ENCODE assay signal across 8 cellular contexts in genomic region chr16:10743227-10743609, GRCh38. TPM values are rescaled to one million over a fixed set of nuclear protein-coding genes. Genes with fewer than 3 reads are reported as not detected.
A peak's percentile ranks its signal among the peaks of the same experiment; 100 is the strongest.
DNase-seq lines count a peak whose midpoint lies in the region; ATAC-seq and TF ChIP-seq lines count a peak whose summit lies in the region.

No MANE protein-coding gene starts in this region.

- no peaks in the 10 kb centered on the region for H3K27me3 Mint-ChIP-seq in T-helper 1 cell treated with Interleukin-12 subunit alpha and Interleukin-12 subunit beta and Interleukin-4 antibody, amounts not matched to agents 30 μg/mL and 1 μg/mL, for 36 hours (ENCODE audit: low read depth)
- no peaks in the 10 kb centered on the region for H3K27me3 Mint-ChIP-seq in activated naive CD8-positive, alpha-beta T cell treated with anti-CD3 and anti-CD28 coated beads for 36 hours

- H3K4me1 Mint-ChIP-seq in T-helper 1 cell treated with Interleukin-12 subunit alpha and Interleukin-12 subunit beta and Interleukin-4 antibody, amounts not matched to agents 30 μg/mL and 1 μg/mL, for 36 hours (ENCODE audit: low read depth), result peaks cover 41% of the 10 kb centered on the region
- H3K4me1 Mint-ChIP-seq in activated naive CD8-positive, alpha-beta T cell treated with anti-CD3 and anti-CD28 coated beads for 36 hours, result peaks cover 40% of the 10 kb centered on the region

- ATAC-seq in GM18520 (IDR thresholded peaks at IDR 0.05; ENCODE audit: unreplicated experiment) (no peak), HG03196 (IDR thresholded peaks at IDR 0.05; ENCODE audit: unreplicated experiment) (no peak)

- peaks cover 10% of the 10 kb centered on the region for H3K36me3 Mint-ChIP-seq in T-helper 1 cell treated with Interleukin-12 subunit alpha and Interleukin-12 subunit beta and Interleukin-4 antibody, amounts not matched to agents 30 μg/mL and 1 μg/mL, for 36 hours (ENCODE audit: low read depth)
- H3K36me3 Mint-ChIP-seq in activated naive CD8-positive, alpha-beta T cell treated with anti-CD3 and anti-CD28 coated beads for 36 hours, result peaks cover 6% of the 10 kb centered on the region

- DNase-seq in T-helper 1 cell (no peak), kidney epithelial cell (ENCODE audit: low read depth) (no peak), suprapubic skin (ENCODE audit: low spot score in 2 of 2) (no peak)
- DNase-seq in activated naive CD8-positive, alpha-beta T cell treated with anti-CD3 and anti-CD28 coated beads for 36 hours, result no peak
- no peak for DNase-seq in NK-92 treated with Interleukin-12 subunit alpha and Interleukin-12 subunit beta, amount 100 ng/mL, for 24 hours (lab: John Stamatoyannopoulos, UW)

- 32% methylated on average over 5 of the region's 5 CpGs for WGBS in suprapubic skin

- no peaks in the 10 kb centered on the region for H3K27me3 ChIP-seq in kidney epithelial cell (ENCODE audit: control insufficient read depth, insufficient read depth, low read length)
- H3K27me3 ChIP-seq in suprapubic skin, result no peaks in the 10 kb centered on the region

- H3K27ac ChIP-seq in suprapubic skin, result peak overlapping the region; percentile 98

- TF ChIP-seq POLR2A in suprapubic skin (IDR thresholded peaks at IDR 0.05), result no peak

- no peaks in the 10 kb centered on the region for H3K9me3 ChIP-seq in suprapubic skin

- peak overlapping the region; percentile 74 for H3K4me3 ChIP-seq in kidney epithelial cell (ENCODE audit: low read depth, low read length)
- H3K4me3 ChIP-seq in suprapubic skin, result peak overlapping the region; percentile 61

- TF ChIP-seq CTCF in kidney epithelial cell (IDR thresholded peaks at IDR 0.05; ENCODE audit: insufficient read depth, low read length, poor library complexity, severe bottlenecking), result no peak
- TF ChIP-seq CTCF in suprapubic skin (IDR thresholded peaks at IDR 0.05), result no peak

- no peaks in the 10 kb centered on the region for H3K9me3 Mint-ChIP-seq in T-helper 1 cell treated with Interleukin-12 subunit alpha and Interleukin-12 subunit beta and Interleukin-4 antibody, amounts not matched to agents 30 μg/mL and 1 μg/mL, for 36 hours
- H3K9me3 Mint-ChIP-seq in activated naive CD8-positive, alpha-beta T cell treated with anti-CD3 and anti-CD28 coated beads for 36 hours, result no peaks in the 10 kb centered on the region

- peak overlapping the region; percentile 88 for H3K27ac Mint-ChIP-seq in T-helper 1 cell treated with Interleukin-12 subunit alpha and Interleukin-12 subunit beta and Interleukin-4 antibody, amounts not matched to agents 30 μg/mL and 1 μg/mL, for 36 hours
- peak overlapping the region; percentile 98 for H3K27ac Mint-ChIP-seq in activated naive CD8-positive, alpha-beta T cell treated with anti-CD3 and anti-CD28 coated beads for 36 hours

- TF ChIP-seq EP300 in suprapubic skin (IDR thresholded peaks at IDR 0.05), result no peak

- H3K4me1 ChIP-seq in suprapubic skin, result peaks cover 31% of the 10 kb centered on the region

- H3K36me3 ChIP-seq in kidney epithelial cell (ENCODE audit: control insufficient read depth, insufficient read depth, low read length) (no peaks in the 10 kb centered on the region), suprapubic skin (peaks cover 15% of the 10 kb centered on the region)

- peak overlapping the region; percentile 92 for H3K4me3 Mint-ChIP-seq in T-helper 1 cell treated with Interleukin-12 subunit alpha and Interleukin-12 subunit beta and Interleukin-4 antibody, amounts not matched to agents 30 μg/mL and 1 μg/mL, for 36 hours
- H3K4me3 Mint-ChIP-seq in activated naive CD8-positive, alpha-beta T cell treated with anti-CD3 and anti-CD28 coated beads for 36 hours, result peak overlapping the region; percentile 90

RNA-seq across cellular contexts. Expression of gene NUBP1, which starts 0.4 kb away (rescaled TPM):
- 10 to 100 TPM; 24.3 to 26.7 TPM for total RNA-seq in activated naive CD8-positive, alpha-beta T cell treated with anti-CD3 and anti-CD28 coated beads for 36 hours
- total RNA-seq in kidney epithelial cell, result 26.0 and 27.6 TPM in 2 replicates
- total RNA-seq in suprapubic skin, result 10 to 100 TPM; 12.2 to 19.2 (median 16.3) TPM

RNA-seq across cellular contexts. Expression of gene TEKT5, which starts 48.5 kb away (rescaled TPM):
- not detected for total RNA-seq in activated naive CD8-positive, alpha-beta T cell treated with anti-CD3 and anti-CD28 coated beads for 36 hours
- total RNA-seq in kidney epithelial cell (0.04 and 0.27 TPM in 2 replicates), suprapubic skin (1 to 10 TPM in 1 of 4 donors, under 1 TPM in 1, not detected in 2; 0.64 to 2.3 TPM)
